In genomic region chr17:77875881-77876509, GRCh38 we compare ENCODE assay signal across 10 cellular contexts.
DNase-seq lines count a peak whose midpoint lies in the region; ATAC-seq and TF ChIP-seq lines count a peak whose summit lies in the region.
"Had no signal": no experiment of that assay in that cellular context is flagged by ENCODE, and none has a peak within 500 bp of the region (broad histone marks: within the 10 kb centered on the region; RNA-seq: fewer than 3 reads in every experiment).

No MANE protein-coding gene starts in this region.

- WGBS in GM23248 (ENCODE audit: low coverage in 1 of 2, low lambda C conversion rate in 2 of 2, missing lambda C conversion rate in 2 of 2), 2 experiments, result 57 to 70% methylated on average over 2 of the region's 2 CpGs

- H3K79me2 ChIP-seq in GM23248 (ENCODE audit: insufficient read depth), result no peaks in the 10 kb centered on the region

- H2AFZ ChIP-seq in GM23248, result no peak overlapping the region

- no peak overlapping the region for H3K4me3 ChIP-seq in GM23248

- no peak overlapping the region for H3K9ac ChIP-seq in GM23248

- no peak overlapping the region for H3K27ac ChIP-seq in GM23248

- intact Hi-C loops in CD14-positive monocyte (cut with micrococcal nuclease), result no loop called here

- H3K4me2 ChIP-seq in GM23248 (ENCODE audit: unreplicated experiment), result no peak overlapping the region

- peaks cover 8% of the 10 kb centered on the region for H3K9me3 ChIP-seq in GM23248 (ENCODE audit: low read depth)

- H3K4me1 ChIP-seq in GM23248 (ENCODE audit: insufficient read depth), result peaks cover 12% of the 10 kb centered on the region; the same call in 1 of the 2 replicates

- H3K36me3 ChIP-seq in GM23248 (ENCODE audit: low read depth), result no peaks in the 10 kb centered on the region

- peaks cover 62% of the 10 kb centered on the region for H3K4me1 Mint-ChIP-seq in CD14-positive monocyte

- peaks cover 10 to 23% (median 18%) of the 10 kb centered on the region in 7 donors for H3K9me3 Mint-ChIP-seq in CD14-positive monocyte

- no peaks in the 10 kb centered on the region for H3K9me2 ChIP-seq in GM23248 (ENCODE audit: insufficient read depth)

- peaks cover 13% of the 10 kb centered on the region for H3F3A ChIP-seq in GM23248 (ENCODE audit: insufficient read depth)

- no peak overlapping the region for H3K4me3 Mint-ChIP-seq in CD14-positive monocyte

- no peak for TF ChIP-seq CTCF in CD14-positive monocyte (IDR thresholded peaks at IDR 0.05)

- ATAC-seq in GM21619 (IDR thresholded peaks at IDR 0.05; ENCODE audit: unreplicated experiment), result no peak
- no peak for ATAC-seq in GM18867 (IDR thresholded peaks at IDR 0.05; ENCODE audit: unreplicated experiment)

- H3K27me3 Mint-ChIP-seq in CD14-positive monocyte (ENCODE audit: low read depth in 3 of 3), result peaks cover 4 to 17% (median 8%) of the 10 kb centered on the region in 3 donors

- H4K20me1 ChIP-seq in GM23248 (ENCODE audit: insufficient read depth), result no peaks in the 10 kb centered on the region

- H3K27ac Mint-ChIP-seq in CD14-positive monocyte, result peak overlapping the region; percentile 4 to 93 (median 83)

- in situ Hi-C loops in GM23248 (cut with MboI), result no loop called here

- peaks cover 22% of the 10 kb centered on the region for H3K27me3 ChIP-seq in GM23248 (replicated peaks; ENCODE audit: insufficient read depth)

- H3K36me3 Mint-ChIP-seq in CD14-positive monocyte, result peaks cover 9 to 17% of the 10 kb centered on the region in 2 donors

- DNase-seq in CD14-positive monocyte (ENCODE audit: low spot score), result peak; percentile 96
- peak; percentile 57 for DNase-seq in GM23248
- DNase-seq in RKO (ENCODE audit: low spot score), result peak; percentile 74
- peak; percentile 35 for DNase-seq in hepatic stellate cell (ENCODE audit: low spot score)
- DNase-seq in retina, result no peak
- DNase-seq in DMS 273 treated with DMSO at 0.1 percent for 48 hours (lab: John Stamatoyannopoulos, UW), result no peak
- DNase-seq: kidney, NCI-H2171 treated with DMSO at 0.1 percent for 48 hours had no signal

Comparison
In these comparisons a context has a peak if more than half of its experiments do, and no peak if none do; other contexts are left out.
1. DNase-seq: peak in CD14-positive monocyte (single experiment), GM23248 (single experiment), RKO (single experiment) and hepatic stellate cell (single experiment); none in retina (single experiment) and DMS 273 treated with DMSO at 0.1 percent for 48 hours (single experiment).